Comparison of ENCODE assay signal across 17 cellular contexts in genomic region chr10:97062484-97062883, GRCh38.
DNase-seq lines count a peak whose midpoint lies in the region; ATAC-seq and TF ChIP-seq lines count a peak whose summit lies in the region.
"Had no signal": no experiment of that assay in that cellular context is flagged by ENCODE, and none has a peak within 500 bp of the region (broad histone marks: within the 10 kb centered on the region; RNA-seq: fewer than 3 reads in every experiment).

No MANE protein-coding gene starts in this region.

- peak overlapping the region; percentile 32 for H3K27ac ChIP-seq in cingulate gyrus (ENCODE audit: low read depth, low read length)
- peak overlapping the region; percentile 6 for H3K27ac ChIP-seq in layer of hippocampus (ENCODE audit: low read depth, low read length)
- no peak overlapping the region for H3K27ac ChIP-seq in spleen
- H3K27ac ChIP-seq in transverse colon, result no peak overlapping the region
- H3K27ac ChIP-seq: BLaER1 had no signal

- H3K4me3 ChIP-seq in H7 (ENCODE audit: insufficient read depth, low read depth, low read length) (no peak overlapping the region), spleen (no peak overlapping the region), transverse colon (no peak overlapping the region)
- H3K4me3 ChIP-seq: BLaER1, HAP-1 had no signal

- WGBS in spleen, 5 donors, result 86 to 97% (median 88%) methylated on average over 6 to 7 of the region's 7 CpGs
- 83% methylated on average over 7 of the region's 7 CpGs; no CpG with 5 or more reads in 1 of the 2 donors for WGBS in transverse colon (ENCODE audit: low coverage in 1 of 2), 2 donors

- TF ChIP-seq CTCF in spleen (IDR thresholded peaks at IDR 0.05 in 8 of 11, conservative IDR thresholded peaks at IDR 0.05 in 3 of 11), result no peak
- TF ChIP-seq CTCF in transverse colon (IDR thresholded peaks at IDR 0.05), result no peak

- no peak for ATAC-seq in GM19324 (IDR thresholded peaks at IDR 0.05; ENCODE audit: low FRiP score, unreplicated experiment)

- no peaks in the 10 kb centered on the region for H3K4me1 ChIP-seq in spleen
- no peaks in the 10 kb centered on the region for H3K4me1 ChIP-seq in transverse colon
- H3K4me1 ChIP-seq: BLaER1, Caco-2, HAP-1 had no signal

- TF ChIP-seq POLR2A in spleen (IDR thresholded peaks at IDR 0.05) (no peak), transverse colon (IDR thresholded peaks at IDR 0.05) (no peak)

- H3K36me3 ChIP-seq in H7 (replicated peaks; ENCODE audit: control insufficient read depth, insufficient read depth, low read length), result no peaks in the 10 kb centered on the region
- no peaks in the 10 kb centered on the region for H3K36me3 ChIP-seq in spleen
- no peaks in the 10 kb centered on the region for H3K36me3 ChIP-seq in transverse colon
- H3K36me3 ChIP-seq: BLaER1, HAP-1 had no signal

- DNase-seq in H7, result peak; percentile 70
- peak; percentile 57 for DNase-seq in spleen
- no peak for DNase-seq in transverse colon
- no peak for DNase-seq in SIG-M5 treated with dmso at 0.1 percent for 504 hours (lab: John Stamatoyannopoulos, UW; ENCODE audit: unreplicated experiment)
- DNase-seq in stimulated activated CD4-positive, alpha-beta T cell treated with anti-CD3 and anti-CD28 coated beads, Interleukin-12 subunit alpha, Interleukin-12 subunit beta, amount 100 ng/mL, for 4 hours, result no peak
- DNase-seq: 8988T; AML-193; Caco-2; CD8-positive, alpha-beta memory T cell; DND-41; GDM1; HFFc6 had no signal

- in situ Hi-C loops in transverse colon (cut with MboI; ENCODE audit: low pct_ligation_motif_present in 1 of 4, low pct_unique_long_range_greater_than_20kb in 1 of 4, low sequenced_read_pairs in 3 of 4), result loop anchor here in 1 of 4 donors (25.0 kb wide), 1 partner anchor 300 kb away; no protein-coding TSS in a partner anchor

- no peak for TF ChIP-seq EP300 in transverse colon (IDR thresholded peaks at IDR 0.05; ENCODE audit: low read depth)

- intact Hi-C loops in spleen (cut with DNase I; ENCODE audit: low total_unique reads), result no loop called here
- intact Hi-C loops in transverse colon (cut with DNase I; ENCODE audit: low total_unique reads), result no loop called here

- H3K27me3 ChIP-seq in H7 (ENCODE audit: control insufficient read depth, insufficient read depth, low read length), result no peaks in the 10 kb centered on the region
- no peaks in the 10 kb centered on the region for H3K27me3 ChIP-seq in layer of hippocampus (ENCODE audit: control insufficient read depth, insufficient read depth, low read length)
- H3K27me3 ChIP-seq in spleen (replicated peaks in 1 of 7), result peaks cover 0 to 28% (median 0%) of the 10 kb centered on the region in 7 donors
- H3K27me3 ChIP-seq in transverse colon, result no peaks in the 10 kb centered on the region
- H3K27me3 ChIP-seq: BLaER1 had no signal

- no peaks in the 10 kb centered on the region for H3K9me3 ChIP-seq in spleen
- H3K9me3 ChIP-seq in transverse colon, result no peaks in the 10 kb centered on the region
- H3K9me3 ChIP-seq: BLaER1, Caco-2, HAP-1 had no signal

Comparison
In these comparisons a context has a peak if more than half of its experiments do, and no peak if none do; other contexts are left out.
1. DNase-seq: peak in H7 (single experiment) and spleen (single experiment); none in transverse colon (single experiment), SIG-M5 treated with dmso at 0.1 percent for 504 hours (single experiment) and stimulated activated CD4-positive, alpha-beta T cell treated with anti-CD3 and anti-CD28 coated beads, Interleukin-12 subunit alpha, Interleukin-12 subunit beta, amount 100 ng/mL, for 4 hours (single experiment).
2. H3K27ac ChIP-seq: peak in cingulate gyrus (single experiment) and layer of hippocampus (single experiment); none in spleen (0 of 8) and transverse colon (0 of 4).